In the genomic region with DNA sequence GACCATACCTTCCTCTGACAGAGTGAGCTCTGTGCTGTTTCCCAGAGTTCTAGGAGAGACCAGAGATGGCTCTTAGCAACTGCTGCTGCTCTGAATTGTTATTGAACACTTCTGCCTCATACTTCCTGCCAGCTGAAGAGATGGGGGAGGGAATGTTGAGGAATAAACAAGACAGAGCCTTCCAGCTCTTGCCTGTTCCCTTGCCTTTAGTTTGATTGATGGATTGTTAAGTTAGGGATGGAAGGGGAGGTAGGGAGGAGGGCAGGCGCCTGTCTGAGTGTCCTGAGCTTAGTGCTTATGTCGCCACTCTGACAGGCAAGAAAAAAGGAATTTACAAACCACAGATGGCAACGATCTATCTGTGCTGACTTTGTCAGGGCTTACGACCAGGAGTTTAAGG, we compare ENCODE assay signal across 8 cellular contexts. TPM values are rescaled to one million over a fixed set of nuclear protein-coding genes. Genes with fewer than 3 reads are reported as not detected.
DNase-seq lines count a peak whose midpoint lies in the region; ATAC-seq and TF ChIP-seq lines count a peak whose summit lies in the region.

No MANE protein-coding gene starts in this region.

- no peak overlapping the region for H3K27ac ChIP-seq in SJCRH30

- peak overlapping the region; percentile 80 for H3K27ac Mint-ChIP-seq in activated naive CD4-positive, alpha-beta T cell treated with anti-CD3 and anti-CD28 coated beads, Interleukin-2, amount 10 ng/mL, durations not matched to agents 7 days and 5 days
- H3K27ac Mint-ChIP-seq in activated T-helper 17 cell treated with anti-CD3 and anti-CD28 coated beads, Interleukin-2, amount 50 U/mL, for 72 hours, result peak overlapping the region; percentile 51
- peak overlapping the region; percentile 61 for H3K27ac Mint-ChIP-seq in type B pancreatic cell

- H3K27me3 Mint-ChIP-seq in activated naive CD4-positive, alpha-beta T cell treated with anti-CD3 and anti-CD28 coated beads, Interleukin-2, amount 10 ng/mL, durations not matched to agents 7 days and 5 days, result no peaks in the 10 kb centered on the region
- H3K27me3 Mint-ChIP-seq in activated T-helper 17 cell treated with anti-CD3 and anti-CD28 coated beads, Interleukin-2, amount 50 U/mL, for 72 hours, result no peaks in the 10 kb centered on the region
- H3K27me3 Mint-ChIP-seq in type B pancreatic cell, result no peaks in the 10 kb centered on the region

- H3K9me3 ChIP-seq in SJCRH30 (replicated peaks), result no peaks in the 10 kb centered on the region

- no peaks in the 10 kb centered on the region for H3K27me3 ChIP-seq in SJCRH30

- H3K4me1 Mint-ChIP-seq in activated naive CD4-positive, alpha-beta T cell treated with anti-CD3 and anti-CD28 coated beads, Interleukin-2, amount 10 ng/mL, durations not matched to agents 7 days and 5 days, result peaks cover 79% of the 10 kb centered on the region
- H3K4me1 Mint-ChIP-seq in activated T-helper 17 cell treated with anti-CD3 and anti-CD28 coated beads, Interleukin-2, amount 50 U/mL, for 72 hours, result peaks cover 66% of the 10 kb centered on the region
- H3K4me1 Mint-ChIP-seq in type B pancreatic cell (ENCODE audit: unreplicated experiment), result peaks cover 48% of the 10 kb centered on the region

- CTCF ChIA-PET in activated naive CD4-positive, alpha-beta T cell treated with anti-CD3 and anti-CD28 coated beads, Interleukin-2, amount 10 ng/mL, durations not matched to agents 7 days and 5 days (lab: Charles Lee), result interaction anchor here (1.2 to 1.5 kb wide), 4 partner anchors 10 to 148 kb away, joined by 3 to 6 read pairs (median 4); no protein-coding TSS in a partner anchor

- no peak for TF ChIP-seq CTCF in type B pancreatic cell (conservative IDR thresholded peaks at IDR 0.05)

- no peak for DNase-seq in activated naive CD4-positive, alpha-beta T cell treated with anti-CD3 and anti-CD28 coated beads, Interleukin-2, amount 10 ng/mL, durations not matched to agents 7 days and 5 days
- DNase-seq in activated naive CD4-positive, alpha-beta T cell treated with Interleukin-2 at 50 U/mL for 16 hours, result no peak
- DNase-seq in kidney glomerular epithelial cell (lab: John Stamatoyannopoulos, UW), result peak; percentile 30
- no peak for DNase-seq in type B pancreatic cell (ENCODE audit: extremely low spot score, unreplicated experiment)
- DNase-seq in stimulated activated CD4-positive, alpha-beta T cell treated with anti-CD3 and anti-CD28 coated beads, Interleukin-15, amount 100 ng/mL, for 24 hours, result no peak
- no peak for DNase-seq in SJCRH30

- H3K9me3 Mint-ChIP-seq in activated naive CD4-positive, alpha-beta T cell treated with anti-CD3 and anti-CD28 coated beads, Interleukin-2, amount 10 ng/mL, durations not matched to agents 7 days and 5 days, result no peaks in the 10 kb centered on the region
- no peaks in the 10 kb centered on the region for H3K9me3 Mint-ChIP-seq in activated T-helper 17 cell treated with anti-CD3 and anti-CD28 coated beads, Interleukin-2, amount 50 U/mL, for 72 hours
- no peaks in the 10 kb centered on the region for H3K9me3 Mint-ChIP-seq in type B pancreatic cell

- peak; percentile 52 for ATAC-seq in activated T-helper 17 cell treated with anti-CD3 and anti-CD28 coated beads, Interleukin-2, amount 50 U/mL, for 72 hours (replicated peaks)
- ATAC-seq in esophagus mucosa, result no peak

- peaks cover 27% of the 10 kb centered on the region for H3K36me3 ChIP-seq in SJCRH30

- peaks cover 53% of the 10 kb centered on the region for H3K36me3 Mint-ChIP-seq in activated naive CD4-positive, alpha-beta T cell treated with anti-CD3 and anti-CD28 coated beads, Interleukin-2, amount 10 ng/mL, durations not matched to agents 7 days and 5 days
- peaks cover 61% of the 10 kb centered on the region for H3K36me3 Mint-ChIP-seq in activated T-helper 17 cell treated with anti-CD3 and anti-CD28 coated beads, Interleukin-2, amount 50 U/mL, for 72 hours (ENCODE audit: low read depth)
- peaks cover 27% of the 10 kb centered on the region for H3K36me3 Mint-ChIP-seq in type B pancreatic cell

- no peaks in the 10 kb centered on the region for H3K4me1 ChIP-seq in SJCRH30

- no peak overlapping the region for H3K4me3 ChIP-seq in SJCRH30

- H3K4me3 Mint-ChIP-seq in activated naive CD4-positive, alpha-beta T cell treated with anti-CD3 and anti-CD28 coated beads, Interleukin-2, amount 10 ng/mL, durations not matched to agents 7 days and 5 days, result peak overlapping the region; percentile 59
- H3K4me3 Mint-ChIP-seq in activated T-helper 17 cell treated with anti-CD3 and anti-CD28 coated beads, Interleukin-2, amount 50 U/mL, for 72 hours, result peak overlapping the region; percentile 58
- H3K4me3 Mint-ChIP-seq in type B pancreatic cell, result peak overlapping the region; percentile 51

RNA-seq across cellular contexts. Expression of gene ZNF609, which starts 42.8 kb away (rescaled TPM):
- total RNA-seq in activated T-helper 17 cell treated with anti-CD3 and anti-CD28 coated beads, Interleukin-2, amount 50 U/mL, for 72 hours, result 10 to 100 TPM; 27.3 to 41.2 TPM
- total RNA-seq in type B pancreatic cell (ENCODE audit: low replicate concordance) (51.5 and 53.1 TPM in 2 replicates), esophagus mucosa (17.9 TPM)
- total RNA-seq in SJCRH30 (2014; rRNA removed; shearing (Covaris generic)), result 27.4 and 28.6 TPM in 2 replicates
